8 cellular contexts compared by ENCODE assay signal in genomic region chr6:13012977-13013680, GRCh38.
A peak's percentile ranks its signal among the peaks of the same experiment; 100 is the strongest.
DNase-seq lines count a peak whose midpoint lies in the region; ATAC-seq, FAIRE-seq and TF ChIP-seq lines count a peak whose summit lies in the region.

No MANE protein-coding gene starts in this region.

- DNase-seq in A549 (ENCODE audit: low read depth in 1 of 2, low spot score in 1 of 2) (no peak), caudate nucleus (lab: John Stamatoyannopoulos, UW) (peak in 33 of 61 donors; percentile 9 to 72 (median 34)), lower lobe of right lung (peak; percentile 85), thyroid gland (peak; percentile 78 to 81)
- no peak for DNase-seq in activated CD8-positive, alpha-beta memory T cell treated with anti-CD3 and anti-CD28 coated beads for 24 hours
- no peak for DNase-seq in activated CD8-positive, alpha-beta memory T cell treated with anti-CD3 and anti-CD28 coated beads, Interleukin-2, amount 50 U/mL, for 4 hours

- POLR2A ChIA-PET in A549 (lab: Yijun Ruan, JAX): no interaction called here

- H3K36me3 ChIP-seq in HUES64 (ENCODE audit: insufficient read depth, low read length): no peaks in the 10 kb centered on the region
- H3K36me3 ChIP-seq in lower lobe of right lung: no peaks in the 10 kb centered on the region
- no peaks in the 10 kb centered on the region for H3K36me3 ChIP-seq in thyroid gland

- peak overlapping the region; percentile 86 for H3K4me2 ChIP-seq in A549

- H3K27me3 ChIP-seq in HUES64 (ENCODE audit: insufficient read depth, low read length) (peaks cover 64% of the 10 kb centered on the region), lower lobe of right lung (ENCODE audit: low read depth) (peaks cover 17% of the 10 kb centered on the region), thyroid gland (no peaks in the 10 kb centered on the region)

- no peak for FAIRE-seq in A549 (lab: Jason Lieb, UNC)

- CTCF ChIA-PET in A549 (lab: Yijun Ruan, JAX): no interaction called here

- ATAC-seq in A549: no peak
- peak; percentile 23 to 64 for ATAC-seq in lower lobe of right lung
- no peak for ATAC-seq in HG02571 (IDR thresholded peaks at IDR 0.05; ENCODE audit: unreplicated experiment)

- intact Hi-C loops in lower lobe of right lung (cut with DNase I): no loop called here
- intact Hi-C loops in thyroid gland (cut with DNase I): no loop called here

- TF ChIP-seq CTCF in A549 (IDR thresholded peaks at IDR 0.05): no peak
- TF ChIP-seq CTCF in lower lobe of right lung (IDR thresholded peaks at IDR 0.05): no peak
- no peak for TF ChIP-seq CTCF in thyroid gland (IDR thresholded peaks at IDR 0.05)

- no peak overlapping the region for H3K9ac ChIP-seq in HUES64 (ENCODE audit: low read depth, low read length)

- H3K27ac ChIP-seq in A549 (no peak overlapping the region), HUES64 (ENCODE audit: low read depth, low read length) (no peak overlapping the region), caudate nucleus (ENCODE audit: low read depth, low read length) (peak overlapping the region; percentile 58), lower lobe of right lung (no peak overlapping the region), thyroid gland (no peak overlapping the region)

- no peak for TF ChIP-seq RAD21 in A549 (conservative IDR thresholded peaks at IDR 0.05 in 1 of 2, IDR thresholded peaks at IDR 0.05 in 1 of 2)

- 40% methylated on average over 14 of the region's 21 CpGs for WGBS in A549 (ENCODE audit: missing lambda C conversion rate)
- whole genome bisulfite sequencing in HUES64: 5% methylated on average over 21 of the region's 21 CpGs
- 12% methylated on average over 16 to 19 of the region's 21 CpGs for WGBS in thyroid gland, 2 donors

- no peaks in the 10 kb centered on the region for H3K9me3 ChIP-seq in A549
- H3K9me3 ChIP-seq in HUES64 (ENCODE audit: insufficient read depth, low read depth, low read length): no peaks in the 10 kb centered on the region
- no peaks in the 10 kb centered on the region for H3K9me3 ChIP-seq in lower lobe of right lung
- H3K9me3 ChIP-seq in thyroid gland: no peaks in the 10 kb centered on the region

- H3K4me3 ChIP-seq in A549: peak overlapping the region; percentile 38
- peak overlapping the region; percentile 62 for H3K4me3 ChIP-seq in HUES64 (ENCODE audit: low read length)
- peak overlapping the region; percentile 61 for H3K4me3 ChIP-seq in lower lobe of right lung
- H3K4me3 ChIP-seq in thyroid gland (replicated peaks in 1 of 3): peak overlapping the region; percentile 8 to 41 (median 12)

- TF ChIP-seq POLR2A in A549 (IDR thresholded peaks at IDR 0.05; ENCODE audit: low read length) (no peak), thyroid gland (IDR thresholded peaks at IDR 0.05) (no peak)

- no peak for TF ChIP-seq EP300 in A549 (IDR thresholded peaks at IDR 0.05)

- H3K4me1 ChIP-seq in A549 (peaks cover 12% of the 10 kb centered on the region; the same call in 1 of the 3 replicates), HUES64 (ENCODE audit: insufficient read depth, low read length) (peaks cover 9% of the 10 kb centered on the region), lower lobe of right lung (peaks cover 28% of the 10 kb centered on the region), thyroid gland (peaks cover 17 to 22% of the 10 kb centered on the region in 2 donors)

TF ChIP-seq in A549, 52 proteins besides CTCF, POLR2A, EP300 and RAD21:
- TF ChIP-seq POLR2AphosphoS2 (conservative IDR thresholded peaks at IDR 0.05; ENCODE audit: low read length): no peak

Comparison
In these comparisons a context has a peak if more than half of its experiments do, and no peak if none do; other contexts are left out.
1. ATAC-seq: peak in lower lobe of right lung (2 of 2); none in A549 (0 of 2) and HG02571 (single experiment).
2. DNase-seq: peak in caudate nucleus (33 of 61), lower lobe of right lung (single experiment) and thyroid gland (2 of 2); none in A549 (0 of 2), activated CD8-positive, alpha-beta memory T cell treated with anti-CD3 and anti-CD28 coated beads for 24 hours (single experiment) and activated CD8-positive, alpha-beta memory T cell treated with anti-CD3 and anti-CD28 coated beads, Interleukin-2, amount 50 U/mL, for 4 hours (single experiment).
3. H3K4me3 ChIP-seq: peak in every context shown above with its lines; median percentile 62 in HUES64; 61 in lower lobe of right lung; 38 in A549; 12 in thyroid gland.